31 cellular contexts compared by ENCODE assay signal in genomic region chr15:52879862-52880261, GRCh38.
"Had no signal": no experiment of that assay in that cellular context is flagged by ENCODE, and none has a peak within 500 bp of the region (broad histone marks: within the 10 kb centered on the region; RNA-seq: fewer than 3 reads in every experiment).

No MANE protein-coding gene starts in this region.

- H3K4me2 ChIP-seq: hepatocyte, smooth muscle cell had no signal

- H3K9ac ChIP-seq: parathyroid adenoma had no signal

- H3K4me1 Mint-ChIP-seq: mesothelial cell of epicardium; naive B cell; stimulated activated naive CD8-positive, alpha-beta T cell treated with anti-CD3 and anti-CD28 coated beads, Interleukin-15, amount 100 ng/mL, for 72 hours had no signal

- H3K4me1 ChIP-seq: colonic mucosa, gastrocnemius medialis, heart left ventricle, parathyroid adenoma, right lobe of liver, suprapubic skin, transverse colon, vagina had no signal

- H3K27ac ChIP-seq: colonic mucosa, epithelial cell of prostate, gastrocnemius medialis, heart left ventricle, hepatocyte, neutrophil, parathyroid adenoma, right lobe of liver, suprapubic skin, transverse colon, vagina had no signal

- H3K27ac Mint-ChIP-seq: dendritic cell treated with granulocyte-macrophage colony-stimulating factor and Interleukin-4, amounts not matched to agents 40 ng/mL and 50 ng/mL, for 4 days; endodermal cell; mesothelial cell of epicardium; natural killer cell treated with Interleukin-12 subunit alpha and Interleukin-12 subunit beta and Interleukin-15 and Interleukin-18, amount 100 ng/mL, for 72 hours; progenitor cell of endocrine pancreas had no signal

- H3K27me3 ChIP-seq: colonic mucosa, heart left ventricle, hepatocyte, right lobe of liver, transverse colon, vagina had no signal

- H3K4me3 Mint-ChIP-seq: dendritic cell treated with granulocyte-macrophage colony-stimulating factor and Interleukin-4, amounts not matched to agents 40 ng/mL and 50 ng/mL, for 4 days; endodermal cell; mesothelial cell of epicardium; naive B cell; natural killer cell treated with Interleukin-12 subunit alpha and Interleukin-12 subunit beta and Interleukin-15 and Interleukin-18, amount 100 ng/mL, for 72 hours; stimulated activated naive CD8-positive, alpha-beta T cell treated with anti-CD3 and anti-CD28 coated beads, Interleukin-15, amount 100 ng/mL, for 72 hours had no signal

- H3K36me3 Mint-ChIP-seq: mesothelial cell of epicardium; naive B cell; natural killer cell treated with Interleukin-12 subunit alpha and Interleukin-12 subunit beta and Interleukin-15 and Interleukin-18, amount 100 ng/mL, for 72 hours had no signal

- H3K79me2 ChIP-seq: hepatocyte, parathyroid adenoma had no signal

- H3K4me3 ChIP-seq: colonic mucosa, gastrocnemius medialis, heart left ventricle, hepatocyte, lung, mucosa of descending colon, right lobe of liver, smooth muscle cell, suprapubic skin, transverse colon, vagina had no signal

- H3K9me3 Mint-ChIP-seq: dendritic cell treated with granulocyte-macrophage colony-stimulating factor and Interleukin-4, amounts not matched to agents 40 ng/mL and 50 ng/mL, for 4 days; endodermal cell; mesothelial cell of epicardium; natural killer cell treated with Interleukin-12 subunit alpha and Interleukin-12 subunit beta and Interleukin-15 and Interleukin-18, amount 100 ng/mL, for 72 hours; stimulated activated naive CD8-positive, alpha-beta T cell treated with anti-CD3 and anti-CD28 coated beads, Interleukin-15, amount 100 ng/mL, for 72 hours had no signal

- ATAC-seq: esophagus mucosa; gastrocnemius medialis; heart left ventricle; mucosa of descending colon; natural killer cell treated with Interleukin-12 subunit alpha and Interleukin-12 subunit beta and Interleukin-15 and Interleukin-18, amount 100 ng/mL, for 72 hours; stimulated activated naive CD8-positive, alpha-beta T cell treated with anti-CD3 and anti-CD28 coated beads, Interleukin-15, amount 100 ng/mL, for 72 hours had no signal

- H3K9me3 ChIP-seq: colonic mucosa, gastrocnemius medialis, heart left ventricle, mucosa of descending colon, neutrophil, right lobe of liver, suprapubic skin, transverse colon, vagina had no signal

- H2AFZ ChIP-seq: hepatocyte, parathyroid adenoma had no signal

- H3K36me3 ChIP-seq: colonic mucosa, gastrocnemius medialis, heart left ventricle, neutrophil, right lobe of liver, suprapubic skin, transverse colon, vagina had no signal

- DNase-seq: colonic mucosa; effector CD8-positive, alpha-beta T cell; endodermal cell; foreskin fibroblast; gastrocnemius medialis; heart left ventricle; kidney; mesenchymal stem cell; mucosa of descending colon; naive B cell; right lobe of liver; stimulated activated CD4-positive, alpha-beta T cell treated with anti-CD3 and anti-CD28 coated beads, Interleukin-12 subunit alpha, Interleukin-12 subunit beta, amount 100 ng/mL, for 4 hours; stimulated activated CD4-positive, alpha-beta T cell treated with anti-CD3 and anti-CD28 coated beads, Interleukin-1b, Interleukin-23, amount 100 ng/mL, for 48 hours; stimulated activated CD4-positive, alpha-beta T cell treated with anti-CD3 and anti-CD28 coated beads, Interleukin-4, amount 100 ng/mL, for 1 hour; stimulated activated CD8-positive, alpha-beta memory T cell treated with anti-CD3 and anti-CD28 coated beads, Interleukin-4, amount 100 ng/mL, for 48 hours; stimulated activated naive CD4-positive, alpha-beta T cell; stimulated activated naive CD8-positive, alpha-beta T cell treated with anti-CD3 and anti-CD28 coated beads, Interleukin-15, amount 100 ng/mL, for 72 hours; transverse colon had no signal
